Comparison of ENCODE assay signal across 1 cellular context in the genomic region with DNA sequence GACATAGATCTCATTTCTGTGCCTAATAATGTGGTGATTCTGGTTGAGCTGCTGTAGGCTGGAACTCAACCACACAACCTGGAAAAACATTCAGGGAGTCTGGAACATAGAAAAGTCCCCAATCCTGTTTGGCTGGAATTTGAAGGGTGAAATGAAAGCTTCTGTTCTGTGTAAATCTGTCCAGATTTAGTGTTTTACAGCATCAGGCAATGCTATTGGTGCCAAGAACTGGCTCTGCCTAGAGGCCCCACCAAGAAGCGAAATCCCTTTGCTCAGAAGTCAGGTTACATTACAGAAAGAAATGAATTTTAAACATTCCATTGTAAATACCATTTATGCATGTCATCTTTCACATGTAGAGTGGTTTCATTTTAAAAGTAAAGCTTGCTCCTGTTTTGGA.
TF ChIP-seq lines count a peak whose summit lies in the region.

No MANE protein-coding gene starts in this region.

TF ChIP-seq in SK-N-SH, 30 proteins besides CTCF, POLR2A, EP300 and RAD21 (continued from another document):
- no peak for TF ChIP-seq REST (IDR thresholded peaks at IDR 0.05; ENCODE audit: low read depth, low read length)
- no peak for TF ChIP-seq MXI1 (IDR thresholded peaks at IDR 0.05; ENCODE audit: low read depth, low read length)
- no peak for TF ChIP-seq USF2 (IDR thresholded peaks at IDR 0.05; ENCODE audit: borderline replicate concordance, low read depth, low read length)
- TF ChIP-seq GABPA (IDR thresholded peaks at IDR 0.05; ENCODE audit: low read depth), result no peak
- no peak for TF ChIP-seq TAF1 (IDR thresholded peaks at IDR 0.05; ENCODE audit: borderline replicate concordance, low read depth, low read length)
- TF ChIP-seq MEF2A (IDR thresholded peaks at IDR 0.05; ENCODE audit: borderline replicate concordance, low read depth), result no peak
- no peak for TF ChIP-seq EZH2phosphoT487 (IDR thresholded peaks at IDR 0.05; ENCODE audit: borderline replicate concordance, low read depth)
- TF ChIP-seq RXRA (IDR thresholded peaks at IDR 0.05; ENCODE audit: borderline replicate concordance, low read depth), result no peak
- TF ChIP-seq, protein P1, sequence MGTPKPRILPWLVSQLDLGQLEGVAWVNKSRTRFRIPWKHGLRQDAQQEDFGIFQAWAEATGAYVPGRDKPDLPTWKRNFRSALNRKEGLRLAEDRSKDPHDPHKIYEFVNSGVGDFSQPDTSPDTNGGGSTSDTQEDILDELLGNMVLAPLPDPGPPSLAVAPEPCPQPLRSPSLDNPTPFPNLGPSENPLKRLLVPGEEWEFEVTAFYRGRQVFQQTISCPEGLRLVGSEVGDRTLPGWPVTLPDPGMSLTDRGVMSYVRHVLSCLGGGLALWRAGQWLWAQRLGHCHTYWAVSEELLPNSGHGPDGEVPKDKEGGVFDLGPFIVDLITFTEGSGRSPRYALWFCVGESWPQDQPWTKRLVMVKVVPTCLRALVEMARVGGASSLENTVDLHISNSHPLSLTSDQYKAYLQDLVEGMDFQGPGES (IDR thresholded peaks at IDR 0.05; ENCODE audit: low read depth, low read length), result no peak
- no peak for TF ChIP-seq FOXJ3 (CRISPR knock-in tag; IDR thresholded peaks at IDR 0.05)
- no peak for TF ChIP-seq RCOR1 (IDR thresholded peaks at IDR 0.05; ENCODE audit: low read length)
- peak; percentile 61; the same call in 1 of the 2 replicates for TF ChIP-seq PBX3 (IDR thresholded peaks at IDR 0.05)
- no peak for TF ChIP-seq YY1 (IDR thresholded peaks at IDR 0.05; ENCODE audit: low read depth)
- no peak for TF ChIP-seq JUND (IDR thresholded peaks at IDR 0.05)
TF ChIP-seq in SK-N-SH: peak in this region for 4.
